2 cellular contexts compared by ENCODE assay signal in genomic region chr18:37464287-37464686, GRCh38.
TF ChIP-seq lines count a peak whose summit lies in the region.

No MANE protein-coding gene starts in this region.

TF ChIP-seq in SK-N-SH, 30 proteins besides CTCF, POLR2A, EP300 and RAD21 (continued from another document):
- no peak for TF ChIP-seq ZBTB33 (IDR thresholded peaks at IDR 0.05; ENCODE audit: borderline replicate concordance, low read depth)
- TF ChIP-seq TEAD4 (IDR thresholded peaks at IDR 0.05; ENCODE audit: borderline replicate concordance, insufficient read depth), result no peak
- TF ChIP-seq, protein P1, sequence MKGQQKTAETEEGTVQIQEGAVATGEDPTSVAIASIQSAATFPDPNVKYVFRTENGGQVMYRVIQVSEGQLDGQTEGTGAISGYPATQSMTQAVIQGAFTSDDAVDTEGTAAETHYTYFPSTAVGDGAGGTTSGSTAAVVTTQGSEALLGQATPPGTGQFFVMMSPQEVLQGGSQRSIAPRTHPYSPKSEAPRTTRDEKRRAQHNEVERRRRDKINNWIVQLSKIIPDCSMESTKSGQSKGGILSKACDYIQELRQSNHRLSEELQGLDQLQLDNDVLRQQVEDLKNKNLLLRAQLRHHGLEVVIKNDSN (IDR thresholded peaks at IDR 0.05; ENCODE audit: borderline replicate concordance, low read depth), result no peak
- TF ChIP-seq GATA2 (CRISPR knock-in tag; IDR thresholded peaks at IDR 0.05), result no peak
- no peak for TF ChIP-seq NRF1 (IDR thresholded peaks at IDR 0.05; ENCODE audit: low read depth, low read length)
- TF ChIP-seq SIN3A (IDR thresholded peaks at IDR 0.05; ENCODE audit: borderline replicate concordance, low read depth, low read length), result no peak
- TF ChIP-seq, protein P2, sequence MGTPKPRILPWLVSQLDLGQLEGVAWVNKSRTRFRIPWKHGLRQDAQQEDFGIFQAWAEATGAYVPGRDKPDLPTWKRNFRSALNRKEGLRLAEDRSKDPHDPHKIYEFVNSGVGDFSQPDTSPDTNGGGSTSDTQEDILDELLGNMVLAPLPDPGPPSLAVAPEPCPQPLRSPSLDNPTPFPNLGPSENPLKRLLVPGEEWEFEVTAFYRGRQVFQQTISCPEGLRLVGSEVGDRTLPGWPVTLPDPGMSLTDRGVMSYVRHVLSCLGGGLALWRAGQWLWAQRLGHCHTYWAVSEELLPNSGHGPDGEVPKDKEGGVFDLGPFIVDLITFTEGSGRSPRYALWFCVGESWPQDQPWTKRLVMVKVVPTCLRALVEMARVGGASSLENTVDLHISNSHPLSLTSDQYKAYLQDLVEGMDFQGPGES (IDR thresholded peaks at IDR 0.05; ENCODE audit: low read depth, low read length), result no peak
- no peak for TF ChIP-seq USF2 (IDR thresholded peaks at IDR 0.05; ENCODE audit: borderline replicate concordance, low read depth, low read length)
- TF ChIP-seq TAF1 (IDR thresholded peaks at IDR 0.05; ENCODE audit: borderline replicate concordance, low read depth, low read length), result no peak
- no peak for TF ChIP-seq JUND (IDR thresholded peaks at IDR 0.05)

TF ChIP-seq in SK-N-SH treated with all-trans-retinoic acid at 6 μM for 48 hours, 23 proteins besides CTCF, POLR2A, EP300 and RAD21 (continued from another document):
- TF ChIP-seq POU6F1 (CRISPR knock-in tag; IDR thresholded peaks at IDR 0.05; ENCODE audit: borderline replicate concordance, low read depth) (no peak), ESRRG (CRISPR knock-in tag; IDR thresholded peaks at IDR 0.05) (no peak), ZC3H10 (CRISPR knock-in tag; IDR thresholded peaks at IDR 0.05) (no peak), CREB5 (CRISPR knock-in tag; IDR thresholded peaks at IDR 0.05; ENCODE audit: low read depth) (no peak), OSR1 (CRISPR knock-in tag; IDR thresholded peaks at IDR 0.05) (no peak), SNAI2 (CRISPR knock-in tag; IDR thresholded peaks at IDR 0.05) (no peak), ZNF565 (CRISPR knock-in tag; conservative IDR thresholded peaks at IDR 0.05; ENCODE audit: low read depth) (no peak), PPARA (CRISPR knock-in tag; IDR thresholded peaks at IDR 0.05; ENCODE audit: borderline replicate concordance) (no peak), CSRNP3 (CRISPR knock-in tag; IDR thresholded peaks at IDR 0.05) (no peak), ZNF70 (CRISPR knock-in tag; IDR thresholded peaks at IDR 0.05) (no peak), ARNTL (CRISPR knock-in tag; IDR thresholded peaks at IDR 0.05; ENCODE audit: borderline replicate concordance, low read depth) (no peak), CSDC2 (CRISPR knock-in tag; IDR thresholded peaks at IDR 0.05) (no peak), ISL1 (CRISPR knock-in tag; IDR thresholded peaks at IDR 0.05) (no peak)
